ENCODE assay signal across 11 cellular contexts in genomic region chr3:50153782-50154475, GRCh38. TPM values are rescaled to one million over a fixed set of nuclear protein-coding genes. Genes with fewer than 3 reads are reported as not detected.
A peak's percentile ranks its signal among the peaks of the same experiment; 100 is the strongest.
DNase-seq lines count a peak whose midpoint lies in the region; ATAC-seq and TF ChIP-seq lines count a peak whose summit lies in the region.
"Had no signal": no experiment of that assay in that cellular context is flagged by ENCODE, and none has a peak within 500 bp of the region (broad histone marks: within the 10 kb centered on the region; RNA-seq: fewer than 3 reads in every experiment).

No MANE protein-coding gene starts in this region.

- H3K27ac Mint-ChIP-seq in activated T-cell treated with anti-CD3 and anti-CD28 coated beads, Interleukin-2, amount 50 U/mL, for 72 hours: no peak overlapping the region
- H3K27ac Mint-ChIP-seq in activated CD8-positive, alpha-beta T cell treated with anti-CD3 and anti-CD28 coated beads, Interleukin-2, amount 10 ng/mL, durations not matched to agents 7 days and 5 days: no peak overlapping the region

- TF ChIP-seq EP300 in stomach (IDR thresholded peaks at IDR 0.05): no peak

- no peaks in the 10 kb centered on the region for H3K9me3 Mint-ChIP-seq in activated T-cell treated with anti-CD3 and anti-CD28 coated beads, Interleukin-2, amount 50 U/mL, for 72 hours
- no peaks in the 10 kb centered on the region for H3K9me3 Mint-ChIP-seq in activated CD8-positive, alpha-beta T cell treated with anti-CD3 and anti-CD28 coated beads, Interleukin-2, amount 10 ng/mL, durations not matched to agents 7 days and 5 days (ENCODE audit: insufficient read depth)

- H3K27me3 ChIP-seq in iPS-20b (ENCODE audit: insufficient read depth, low read length) (peaks cover 36% of the 10 kb centered on the region), stomach (peaks cover 0 to 39% (median 12%) of the 10 kb centered on the region in 3 donors)

- no peak for DNase-seq in activated T-cell treated with anti-CD3 and anti-CD28 coated beads, Interleukin-2, amount 50 U/mL, for 72 hours
- DNase-seq in activated T-cell treated with anti-CD3 and anti-CD28 coated beads, Interleukin-2, amount 50 U/mL, for 48 hours: no peak
- no peak for DNase-seq in activated CD8-positive, alpha-beta T cell treated with anti-CD3 and anti-CD28 coated beads, Interleukin-2, amount 10 ng/mL, durations not matched to agents 7 days and 5 days
- DNase-seq in stomach (no peak), NCI-H1092 (lab: John Stamatoyannopoulos, UW) (no peak), inferior parietal cortex (ENCODE audit: extremely low spot score) (no peak), NCI-H2107 treated with DMSO at 0.1 percent for 48 hours (lab: John Stamatoyannopoulos, UW; ENCODE audit: unreplicated experiment) (no peak)
- DNase-seq: HCEC 1CT had no signal

- H3K4me3 ChIP-seq in iPS-20b (ENCODE audit: low read length) (peak overlapping the region; percentile 50; the same call in 1 of the 2 replicates), stomach (peak overlapping the region; percentile 59 to 73 (median 64))

- no peak for ATAC-seq in activated T-cell treated with anti-CD3 and anti-CD28 coated beads, Interleukin-2, amount 50 U/mL, for 72 hours (replicated peaks in 1 of 2)
- no peak for ATAC-seq in activated CD8-positive, alpha-beta T cell treated with anti-CD3 and anti-CD28 coated beads, Interleukin-2, amount 10 ng/mL, durations not matched to agents 7 days and 5 days

- no peaks in the 10 kb centered on the region for H3K36me3 ChIP-seq in iPS-20b (ENCODE audit: insufficient read depth, low read depth, low read length)
- H3K36me3 ChIP-seq in stomach: no peaks in the 10 kb centered on the region
- H3K36me3 ChIP-seq: gastroesophageal sphincter, SJCRH30 had no signal

- intact Hi-C loops in stomach (cut with DNase I; ENCODE audit: low total_unique reads): no loop called here

- POLR2A ChIA-PET in activated CD8-positive, alpha-beta T cell treated with anti-CD3 and anti-CD28 coated beads, Interleukin-2, amount 10 ng/mL, durations not matched to agents 7 days and 5 days (lab: Charles Lee): no interaction called here

- H3K4me1 Mint-ChIP-seq in activated T-cell treated with anti-CD3 and anti-CD28 coated beads, Interleukin-2, amount 50 U/mL, for 72 hours (ENCODE audit: low read depth): peaks cover 11% of the 10 kb centered on the region
- peaks cover 5% of the 10 kb centered on the region for H3K4me1 Mint-ChIP-seq in activated CD8-positive, alpha-beta T cell treated with anti-CD3 and anti-CD28 coated beads, Interleukin-2, amount 10 ng/mL, durations not matched to agents 7 days and 5 days (ENCODE audit: low read depth)

- CTCF ChIA-PET in activated CD8-positive, alpha-beta T cell treated with anti-CD3 and anti-CD28 coated beads, Interleukin-2, amount 10 ng/mL, durations not matched to agents 7 days and 5 days (lab: Charles Lee): interaction anchor here (1.3 kb wide), 1 partner anchor 18 kb away, joined by 3 read pairs; no protein-coding TSS in a partner anchor

- H3K9ac ChIP-seq in iPS-20b (ENCODE audit: low read depth, low read length): no peak overlapping the region

- 53 to 63% (median 56%) methylated on average over 8 to 9 of the region's 9 CpGs for WGBS in stomach, 5 donors

- peak overlapping the region; percentile 82 to 90 for H3K4me3 Mint-ChIP-seq in activated T-cell treated with anti-CD3 and anti-CD28 coated beads, Interleukin-2, amount 50 U/mL, for 72 hours
- H3K4me3 Mint-ChIP-seq in activated CD8-positive, alpha-beta T cell treated with anti-CD3 and anti-CD28 coated beads, Interleukin-2, amount 10 ng/mL, durations not matched to agents 7 days and 5 days: peak overlapping the region; percentile 56

- TF ChIP-seq CTCF in stomach (IDR thresholded peaks at IDR 0.05): no peak

- peaks cover 25% of the 10 kb centered on the region; the same call in 1 of the 2 replicates for H3K4me1 ChIP-seq in iPS-20b (ENCODE audit: insufficient read depth, low read length)
- H3K4me1 ChIP-seq in stomach: peaks cover 30 to 68% (median 63%) of the 10 kb centered on the region in 4 donors

- no peak for TF ChIP-seq POLR2A in stomach (IDR thresholded peaks at IDR 0.05)

- no peaks in the 10 kb centered on the region for H3K36me3 Mint-ChIP-seq in activated T-cell treated with anti-CD3 and anti-CD28 coated beads, Interleukin-2, amount 50 U/mL, for 72 hours (ENCODE audit: insufficient read depth in 2 of 2)
- H3K36me3 Mint-ChIP-seq in activated CD8-positive, alpha-beta T cell treated with anti-CD3 and anti-CD28 coated beads, Interleukin-2, amount 10 ng/mL, durations not matched to agents 7 days and 5 days (ENCODE audit: low read depth): no peaks in the 10 kb centered on the region

- peaks cover 41% of the 10 kb centered on the region for H3K27me3 Mint-ChIP-seq in activated T-cell treated with anti-CD3 and anti-CD28 coated beads, Interleukin-2, amount 50 U/mL, for 72 hours (ENCODE audit: low read depth)
- peaks cover 41% of the 10 kb centered on the region for H3K27me3 Mint-ChIP-seq in activated CD8-positive, alpha-beta T cell treated with anti-CD3 and anti-CD28 coated beads, Interleukin-2, amount 10 ng/mL, durations not matched to agents 7 days and 5 days (ENCODE audit: low read depth)

- H3K9me3 ChIP-seq in iPS-20b (ENCODE audit: insufficient read depth, low read depth, low read length): no peaks in the 10 kb centered on the region
- H3K9me3 ChIP-seq in stomach: no peaks in the 10 kb centered on the region
- H3K9me3 ChIP-seq: gastroesophageal sphincter, SJCRH30 had no signal

- H3K27ac ChIP-seq in iPS-20b (ENCODE audit: low read length) (no peak overlapping the region), stomach (peak overlapping the region in 4 of 5 donors; percentile 5 to 90 (median 84))
- H3K27ac ChIP-seq: SJCRH30 had no signal

RNA-seq across cellular contexts. Expression of gene SEMA3F, which starts 1.2 kb away (rescaled TPM):
- total RNA-seq in activated T-cell treated with anti-CD3 and anti-CD28 coated beads, Interleukin-2, amount 50 U/mL, for 72 hours: under 1 TPM in 1 of 2 donors, not detected in 1; 0.25 TPM
- total RNA-seq in activated CD8-positive, alpha-beta T cell treated with anti-CD3 and anti-CD28 coated beads, Interleukin-2, amount 10 ng/mL, durations not matched to agents 7 days and 5 days: not detected
- total RNA-seq in stomach: 10 to 100 TPM; 11.9 to 34.5 (median 31.2) TPM
- 10 to 100 TPM in 2 of 3 donors, 1 to 10 TPM in 1; 8.9 to 33.8 (median 14.6) TPM for polyA plus RNA-seq in stomach

RNA-seq across cellular contexts. Expression of gene GNAT1, which starts 37.5 kb away (rescaled TPM):
- total RNA-seq in activated T-cell treated with anti-CD3 and anti-CD28 coated beads, Interleukin-2, amount 50 U/mL, for 72 hours: not detected
- total RNA-seq in activated CD8-positive, alpha-beta T cell treated with anti-CD3 and anti-CD28 coated beads, Interleukin-2, amount 10 ng/mL, durations not matched to agents 7 days and 5 days: not detected
- not detected for total RNA-seq in stomach
- not detected for polyA plus RNA-seq in stomach
- total RNA-seq: gastroesophageal sphincter had no signal

RNA-seq across cellular contexts. Expression of gene SLC38A3, which starts 51.1 kb away (rescaled TPM):
- total RNA-seq in activated T-cell treated with anti-CD3 and anti-CD28 coated beads, Interleukin-2, amount 50 U/mL, for 72 hours: not detected
- not detected for total RNA-seq in activated CD8-positive, alpha-beta T cell treated with anti-CD3 and anti-CD28 coated beads, Interleukin-2, amount 10 ng/mL, durations not matched to agents 7 days and 5 days
- 1 to 10 TPM in 1 of 5 donors, not detected in 4; 3.1 TPM for total RNA-seq in stomach
- polyA plus RNA-seq in stomach: 1 to 10 TPM in 1 of 3 donors, under 1 TPM in 2; 0.15 to 1.1 (median 0.93) TPM

Comparison
In these comparisons a context has a peak if more than half of its experiments do, and no peak if none do; other contexts are left out.
1. RNA of gene SEMA3F, which starts 1.2 kb away (total RNA-seq): 11.9 to 34.5 TPM in stomach; not detected in activated CD8-positive, alpha-beta T cell treated with anti-CD3 and anti-CD28 coated beads, Interleukin-2, amount 10 ng/mL, durations not matched to agents 7 days and 5 days and 0.25 TPM in activated T-cell treated with anti-CD3 and anti-CD28 coated beads, Interleukin-2, amount 50 U/mL, for 72 hours; every median in the first group is over 10 times any median in the second.